ENCODE assay signal across 12 cellular contexts in the genomic region with DNA sequence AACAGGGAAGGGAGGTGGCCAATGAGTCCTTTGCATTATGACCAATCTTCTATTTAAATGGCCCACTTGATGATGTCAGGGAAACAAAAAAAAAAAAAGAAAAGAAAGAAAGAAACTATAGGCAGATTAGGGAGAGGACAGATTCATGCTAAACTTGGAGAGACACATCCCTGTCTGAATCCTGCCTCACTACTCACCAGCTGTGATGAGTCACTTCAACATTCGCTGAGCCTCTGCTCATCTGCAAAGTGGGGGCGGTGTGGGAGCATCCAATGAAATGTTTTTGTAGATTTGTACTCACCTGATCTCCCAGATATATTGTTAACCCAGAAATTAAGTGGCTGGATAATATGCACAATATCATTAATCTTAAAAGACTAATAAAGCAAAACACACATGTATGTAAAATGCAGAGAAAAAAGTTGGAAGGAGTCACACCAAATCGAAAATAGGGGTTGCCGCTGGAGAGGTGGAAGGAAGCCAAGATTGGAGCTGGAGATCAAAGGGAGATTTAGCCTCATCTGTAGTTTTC. TPM values are rescaled to one million over a fixed set of nuclear protein-coding genes. Genes with fewer than 3 reads are reported as not detected.
DNase-seq lines count a peak whose midpoint lies in the region; ATAC-seq and FAIRE-seq lines count a peak whose summit lies in the region.
"Had no signal": no experiment of that assay in that cellular context is flagged by ENCODE, and none has a peak within 500 bp of the region (broad histone marks: within the 10 kb centered on the region; RNA-seq: fewer than 3 reads in every experiment).

No MANE protein-coding gene starts in this region.

- H3K9me3 Mint-ChIP-seq in activated T-helper 17 cell treated with anti-CD3 and anti-CD28 coated beads, Interleukin-2, amount 50 U/mL, for 72 hours = no peaks in the 10 kb centered on the region
- H3K9me3 Mint-ChIP-seq: T-helper 1 cell treated with Interleukin-12 subunit alpha and Interleukin-12 subunit beta and Interleukin-4 antibody, amounts not matched to agents 30 μg/mL and 1 μg/mL, for 36 hours had no signal

- no peaks in the 10 kb centered on the region for H3K36me3 Mint-ChIP-seq in activated T-helper 17 cell treated with anti-CD3 and anti-CD28 coated beads, Interleukin-2, amount 50 U/mL, for 72 hours (ENCODE audit: low read depth)

- ATAC-seq in left ventricle myocardium superior = no peak
- peak; percentile 87 for ATAC-seq in activated T-helper 17 cell treated with anti-CD3 and anti-CD28 coated beads, Interleukin-2, amount 50 U/mL, for 72 hours (replicated peaks)
- ATAC-seq in HG02571 (IDR thresholded peaks at IDR 0.05; ENCODE audit: unreplicated experiment) = no peak

- intact Hi-C loops in cardiac septum (cut with DNase I) = no loop called here
- intact Hi-C loops in left ventricle myocardium superior (cut with micrococcal nuclease) = no loop called here
- intact Hi-C loops in head of caudate nucleus (cut with DNase I) = no loop called here

- DNase-seq in cardiac septum (ENCODE audit: low spot score) (peak; percentile 49), left ventricle myocardium superior (no peak), head of caudate nucleus (peak in 38 of 42 donors; percentile 32 to 92 (median 68)), urothelium cell line (ENCODE audit: low spot score) (peak; percentile 80), NOMO-1 treated with DMSO at 0.1 percent for 48 hours (lab: John Stamatoyannopoulos, UW; ENCODE audit: unreplicated experiment) (no peak), DMS153 treated with DMSO at 0.1 percent for 48 hours (lab: John Stamatoyannopoulos, UW; ENCODE audit: unreplicated experiment) (no peak)
- DNase-seq: activated T-cell treated with anti-CD3 and anti-CD28 coated beads, Interleukin-2, amount 50 U/mL, for 1 hour; effector CD4-positive, alpha-beta T cell; small intestine had no signal

- no peaks in the 10 kb centered on the region for H3K27me3 Mint-ChIP-seq in activated T-helper 17 cell treated with anti-CD3 and anti-CD28 coated beads, Interleukin-2, amount 50 U/mL, for 72 hours

- peak overlapping the region; percentile 52 for H3K27ac Mint-ChIP-seq in activated T-helper 17 cell treated with anti-CD3 and anti-CD28 coated beads, Interleukin-2, amount 50 U/mL, for 72 hours
- H3K27ac Mint-ChIP-seq: T-helper 1 cell treated with Interleukin-12 subunit alpha and Interleukin-12 subunit beta and Interleukin-4 antibody, amounts not matched to agents 30 μg/mL and 1 μg/mL, for 36 hours had no signal

- peak; percentile 35 for FAIRE-seq in urothelium cell line (lab: Jason Lieb, UNC)
- FAIRE-seq: small intestine had no signal

- H3K4me3 Mint-ChIP-seq in activated T-helper 17 cell treated with anti-CD3 and anti-CD28 coated beads, Interleukin-2, amount 50 U/mL, for 72 hours = peak overlapping the region; percentile 9
- H3K4me3 Mint-ChIP-seq: T-helper 1 cell treated with Interleukin-12 subunit alpha and Interleukin-12 subunit beta and Interleukin-4 antibody, amounts not matched to agents 30 μg/mL and 1 μg/mL, for 36 hours had no signal

- peaks cover 16% of the 10 kb centered on the region for H3K4me1 Mint-ChIP-seq in activated T-helper 17 cell treated with anti-CD3 and anti-CD28 coated beads, Interleukin-2, amount 50 U/mL, for 72 hours

RNA-seq across cellular contexts. Expression of a gene that starts 17.1 kb away (rescaled TPM):
- total RNA-seq in cardiac septum (76.9 TPM), left ventricle myocardium superior (81.4 TPM)
- 10 to 100 TPM; 34.0 to 35.7 TPM for total RNA-seq in activated T-helper 17 cell treated with anti-CD3 and anti-CD28 coated beads, Interleukin-2, amount 50 U/mL, for 72 hours

RNA-seq across cellular contexts. Expression of a gene that starts 46.0 kb away (rescaled TPM):
- total RNA-seq in cardiac septum = 49.9 TPM
- total RNA-seq in left ventricle myocardium superior = 98.9 TPM
- total RNA-seq in activated T-helper 17 cell treated with anti-CD3 and anti-CD28 coated beads, Interleukin-2, amount 50 U/mL, for 72 hours = 10 to 100 TPM; 18.3 to 24.6 TPM

Comparison
In these comparisons a context has a peak if more than half of its experiments do, and no peak if none do; other contexts are left out.
1. DNase-seq: peak in cardiac septum (single experiment), head of caudate nucleus (38 of 42) and urothelium cell line (single experiment); none in left ventricle myocardium superior (single experiment), NOMO-1 treated with DMSO at 0.1 percent for 48 hours (single experiment) and DMS153 treated with DMSO at 0.1 percent for 48 hours (single experiment).